Comparison of ENCODE assay signal across 26 cellular contexts in genomic region chr16:28231763-28232162, GRCh38.
"Had no signal": no experiment of that assay in that cellular context is flagged by ENCODE, and none has a peak within 500 bp of the region (broad histone marks: within the 10 kb centered on the region; RNA-seq: fewer than 3 reads in every experiment).

No MANE protein-coding gene starts in this region.

- H3K4me1 ChIP-seq: neural progenitor cell, parathyroid adenoma, psoas muscle, suprapubic skin, testis, tibial artery, transverse colon, upper lobe of right lung, vagina had no signal

- H3K27ac ChIP-seq: neural progenitor cell, ovary, parathyroid adenoma, psoas muscle, suprapubic skin, testis, tibial artery, transverse colon, upper lobe of right lung, vagina had no signal

- H3K9ac ChIP-seq: neural progenitor cell, parathyroid adenoma had no signal

- H3K9me3 ChIP-seq: ovary, psoas muscle, suprapubic skin, testis, tibial artery, transverse colon, upper lobe of right lung, vagina had no signal

- H3K27me3 ChIP-seq: neural progenitor cell, ovary, suprapubic skin, testis, tibial artery, transverse colon, upper lobe of right lung, vagina had no signal

- H3K79me2 ChIP-seq: parathyroid adenoma had no signal

- DNase-seq: naive thymus-derived CD4-positive, alpha-beta T cell; natural killer cell; occipital lobe; ovary; posterior cingulate gyrus; psoas muscle; right cardiac atrium; small intestine; stimulated activated CD4-positive, alpha-beta T cell treated with anti-CD3 and anti-CD28 coated beads, Interleukin-15, amount 100 ng/mL, for 24 hours; stimulated activated CD4-positive, alpha-beta T cell treated with anti-CD3 and anti-CD28 coated beads, Interleukin-4, amount 100 ng/mL, for 1 hour; stimulated activated CD4-positive, alpha-beta T cell treated with anti-CD3 and anti-CD28 coated beads, Interleukin-4, amount 100 ng/mL, for 4 hours; stimulated activated CD8-positive, alpha-beta memory T cell treated with anti-CD3 and anti-CD28 coated beads, Interleukin-4, amount 100 ng/mL, for 48 hours; stimulated activated naive CD4-positive, alpha-beta T cell; stimulated activated naive CD8-positive, alpha-beta T cell treated with anti-CD3 and anti-CD28 coated beads, Interleukin-15, amount 100 ng/mL, for 72 hours; stimulated activated naive CD8-positive, alpha-beta T cell treated with anti-CD3 and anti-CD28 coated beads, Interleukin-15, Interleukin-2, amounts not matched to agents 100 U/mL and 50 U/mL, for 24 hours; substantia nigra; testis; tibial artery; transverse colon; upper lobe of right lung had no signal

- H2AFZ ChIP-seq: neural progenitor cell, parathyroid adenoma had no signal

- FAIRE-seq: small intestine had no signal

- H3K4me2 ChIP-seq: neural progenitor cell had no signal

- ATAC-seq: naive thymus-derived CD4-positive, alpha-beta T cell; natural killer cell; psoas muscle; right cardiac atrium; sciatic nerve; stimulated activated memory B cell treated with anti-CD40 and anti-IgM and Interleukin-4, amounts not matched to agents 10 μg/mL and 1 μg/mL and 100 μg/mL, for 72 hours; stimulated activated naive CD8-positive, alpha-beta T cell treated with anti-CD3 and anti-CD28 coated beads, Interleukin-15, amount 100 ng/mL, for 72 hours; stimulated activated naive CD8-positive, alpha-beta T cell treated with anti-CD3 and anti-CD28 coated beads, Interleukin-15, Interleukin-2, amounts not matched to agents 100 U/mL and 50 U/mL, for 24 hours; upper lobe of right lung had no signal

- H3K36me3 ChIP-seq: neural progenitor cell, ovary, suprapubic skin, tibial artery, transverse colon, upper lobe of right lung, vagina had no signal

- H3K4me3 ChIP-seq: neural progenitor cell, ovary, psoas muscle, suprapubic skin, testis, tibial artery, transverse colon, upper lobe of right lung, vagina had no signal
